ENCODE assay signal across 35 cellular contexts in genomic region chrX:40247382-40247781, GRCh38.
A peak's percentile ranks its signal among the peaks of the same experiment; 100 is the strongest.
DNase-seq lines count a peak whose midpoint lies in the region; ATAC-seq, FAIRE-seq and TF ChIP-seq lines count a peak whose summit lies in the region.
"Had no signal": no experiment of that assay in that cellular context is flagged by ENCODE, and none has a peak within 500 bp of the region (broad histone marks: within the 10 kb centered on the region; RNA-seq: fewer than 3 reads in every experiment).

No MANE protein-coding gene starts in this region.

- H3K9ac ChIP-seq in astrocyte (ENCODE audit: low read length) (no peak overlapping the region), K562 (ENCODE audit: insufficient read depth in 1 of 2, low read depth in 2 of 2, low read length in 2 of 2) (no peak overlapping the region), H1 (replicated peaks in 1 of 4; ENCODE audit: extremely low read depth in 1 of 4, low read depth in 3 of 4, low read length in 3 of 4) (no peak overlapping the region), kidney (ENCODE audit: low read length in 2 of 2) (no peak overlapping the region)
- H3K9ac ChIP-seq: BLaER1; BLaER1 treated with 17β-estradiol and CSF1 and Interleukin-3, amounts not matched to agents 10 nM and 100 nM had no signal

- H3K4me3 Mint-ChIP-seq in astrocyte (ENCODE audit: unreplicated experiment): no peak overlapping the region
- H3K4me3 Mint-ChIP-seq: B cell; CD14-positive monocyte; CD4-positive, alpha-beta memory T cell; CD4-positive, alpha-beta T cell; CD4-positive, CD25-positive, alpha-beta regulatory T cell; CD8-positive, alpha-beta memory T cell; CD8-positive, alpha-beta T cell had no signal

- H3K27ac Mint-ChIP-seq in astrocyte (ENCODE audit: unreplicated experiment): no peak overlapping the region
- H3K27ac Mint-ChIP-seq: B cell; CD4-positive, alpha-beta memory T cell; CD4-positive, alpha-beta T cell; CD8-positive, alpha-beta T cell had no signal

- no peaks in the 10 kb centered on the region for H3K79me1 ChIP-seq in H1 (ENCODE audit: low read depth, low read length)

- in situ Hi-C loops in K562 (cut with MboI): no loop called here

- TF ChIP-seq RAD21 in K562 (CRISPR knock-in tag; conservative IDR thresholded peaks at IDR 0.05 in 1 of 2, IDR thresholded peaks at IDR 0.05 in 1 of 2): no peak
- no peak for TF ChIP-seq RAD21 in H1 (IDR thresholded peaks at IDR 0.05 in 1 of 2, conservative IDR thresholded peaks at IDR 0.05 in 1 of 2; ENCODE audit: low read depth in 2 of 2, low read length in 2 of 2)

- no peak overlapping the region for H2BK5ac ChIP-seq in H1 (ENCODE audit: low read depth, low read length)

- H3K79me2 ChIP-seq in astrocyte (ENCODE audit: insufficient read depth, low read length) (no peaks in the 10 kb centered on the region), K562 (ENCODE audit: control insufficient read depth, insufficient read depth, low read length) (no peaks in the 10 kb centered on the region), H1 (ENCODE audit: control insufficient read depth in 1 of 2, insufficient read depth in 2 of 2, low read length in 2 of 2) (no peaks in the 10 kb centered on the region)

- CTCF ChIA-PET in K562 (lab: Yijun Ruan, JAX; ENCODE audit: low intra/inter-chr PET ratio) (no interaction called here), H1 (lab: Charles Lee; ENCODE audit: partially characterized antibody) (interaction anchor here (0.6 to 1.7 kb wide), 2 partner anchors 16 to 354 kb away, joined by 3 to 5 read pairs; no protein-coding TSS in a partner anchor)

- H2AFZ ChIP-seq in astrocyte (ENCODE audit: low read depth, low read length): no peak overlapping the region
- H2AFZ ChIP-seq in K562 (ENCODE audit: low read depth, low read length): no peak overlapping the region
- H2AFZ ChIP-seq in H1 (ENCODE audit: low read length): no peak overlapping the region

- peaks cover 11% of the 10 kb centered on the region for H3K4me1 ChIP-seq in astrocyte (ENCODE audit: insufficient read depth, low read length)
- H3K4me1 ChIP-seq in K562 (replicated peaks in 1 of 2; ENCODE audit: control insufficient read depth in 2 of 2, insufficient read depth in 2 of 2, low read length in 2 of 2): peaks cover 3 to 29% of the 10 kb centered on the region in 2 experiments; a peak in 4 of 5 replicates
- H3K4me1 ChIP-seq in H1 (replicated peaks in 1 of 4; ENCODE audit: control insufficient read depth in 3 of 4, insufficient read depth in 4 of 4, low read length in 3 of 4): peaks cover 0 to 8% (median 3%) of the 10 kb centered on the region in 4 experiments; a peak in 3 of 7 replicates
- no peaks in the 10 kb centered on the region for H3K4me1 ChIP-seq in kidney (ENCODE audit: control insufficient read depth in 1 of 2, insufficient read depth in 1 of 2, low read depth in 1 of 2, low read length in 2 of 2)
- H3K4me1 ChIP-seq: A549, Caco-2 had no signal

- H4K20me1 ChIP-seq in astrocyte (ENCODE audit: insufficient read depth, low read length) (no peaks in the 10 kb centered on the region), K562 (replicated peaks; ENCODE audit: control insufficient read depth, insufficient read depth, low read length) (no peaks in the 10 kb centered on the region), H1 (replicated peaks in 1 of 2; ENCODE audit: control insufficient read depth in 1 of 2, insufficient read depth in 2 of 2, low read length in 2 of 2) (no peaks in the 10 kb centered on the region)
- H4K20me1 ChIP-seq: BLaER1; BLaER1 treated with 17β-estradiol and CSF1 and Interleukin-3, amounts not matched to agents 10 nM and 100 nM had no signal

- H3K4me3 ChIP-seq in astrocyte (ENCODE audit: insufficient read depth, low read depth, low read length) (no peak overlapping the region), K562 (no peak overlapping the region), H1 (ENCODE audit: extremely low read depth in 1 of 4, insufficient read depth in 2 of 4, low read depth in 3 of 4, low read length in 4 of 4) (no peak overlapping the region), kidney (ENCODE audit: low read length in 2 of 2) (no peak overlapping the region)
- H3K4me3 ChIP-seq: A549; BLaER1; BLaER1 treated with 17β-estradiol and CSF1 and Interleukin-3, amounts not matched to agents 10 nM and 100 nM had no signal

- intact Hi-C loops in K562 (cut with micrococcal nuclease): loop anchor here (5.0 kb wide), 1 partner anchor 140 kb away; no protein-coding TSS in a partner anchor
- intact Hi-C loops in kidney (cut with DNase I): no loop called here

- DNase-seq in astrocyte (ENCODE audit: low read depth) (no peak), K562 (ENCODE audit: extremely low read depth in 1 of 4, low spot score in 3 of 4) (no peak), H1 (ENCODE audit: low read depth in 1 of 2, low spot score in 2 of 2) (no peak), GM19240 (ENCODE audit: insufficient read length, low spot score) (no peak), DMS53 treated with DMSO at 0.1 percent for 48 hours (lab: John Stamatoyannopoulos, UW; ENCODE audit: unreplicated experiment) (no peak), kidney (no peak)
- DNase-seq: 8988T; ACHN; AML-193; C1 segment of cervical spinal cord; Caco-2; Calu3; CD4-positive, alpha-beta memory T cell; CD4-positive, alpha-beta T cell; CD4-positive, CD25-positive, alpha-beta regulatory T cell; CD8-positive, alpha-beta memory T cell; CD8-positive, alpha-beta T cell; COR-L47; DMS 273 treated with DMSO at 0.1 percent for 48 hours; DMS153; DMS53; DMS79; DMS79 treated with DMSO at 0.1 percent for 48 hours; DND-41; EL had no signal

- H2AK5ac ChIP-seq in H1 (ENCODE audit: low read depth, low read length): no peak overlapping the region

- POLR2A ChIA-PET in K562 (lab: Yijun Ruan, JAX) (interaction anchor here (0.8 kb wide), 1 partner anchor 14 kb away, joined by 3 read pairs; no protein-coding TSS in a partner anchor), H1 (lab: Charles Lee; ENCODE audit: partially characterized antibody) (interaction anchor here (1.4 kb wide), 1 partner anchor 10 kb away, joined by 3 read pairs; no protein-coding TSS in a partner anchor)

- no peaks in the 10 kb centered on the region for H3K9me3 Mint-ChIP-seq in astrocyte (ENCODE audit: unreplicated experiment)
- H3K9me3 Mint-ChIP-seq: CD4-positive, alpha-beta T cell; CD8-positive, alpha-beta memory T cell; CD8-positive, alpha-beta T cell had no signal

- H4K5ac ChIP-seq in H1 (ENCODE audit: insufficient read length, low read depth, low read length): no peak overlapping the region

- no peak overlapping the region for H2BK15ac ChIP-seq in H1 (ENCODE audit: low read length)

- H4K8ac ChIP-seq in H1 (ENCODE audit: extremely low read depth, insufficient read depth, low read length): no peak overlapping the region

- no peak overlapping the region for H2BK12ac ChIP-seq in H1 (ENCODE audit: low read depth, low read length)

- H3K27ac ChIP-seq in astrocyte (ENCODE audit: low read depth, low read length) (no peak overlapping the region), K562 (ENCODE audit: extremely low read depth, low read depth, low read length) (no peak overlapping the region), H1 (ENCODE audit: low read depth, low read length) (no peak overlapping the region), kidney (ENCODE audit: low read depth in 2 of 2, low read length in 2 of 2) (no peak overlapping the region)
- H3K27ac ChIP-seq: 22Rv1; A549; BLaER1; BLaER1 treated with 17β-estradiol and CSF1 and Interleukin-3, amounts not matched to agents 10 nM and 100 nM; C4-2B had no signal

- H3K4me2 ChIP-seq in astrocyte (ENCODE audit: low read length): no peak overlapping the region
- H3K4me2 ChIP-seq in K562 (ENCODE audit: insufficient read depth, low read length): no peak overlapping the region
- H3K4me2 ChIP-seq in H1 (ENCODE audit: insufficient read depth in 1 of 2, low read depth in 2 of 2, low read length in 2 of 2): no peak overlapping the region
- H3K4me2 ChIP-seq: A549; BLaER1; BLaER1 treated with 17β-estradiol and CSF1 and Interleukin-3, amounts not matched to agents 10 nM and 100 nM had no signal

- no peak overlapping the region for H3K56ac ChIP-seq in H1 (replicated peaks; ENCODE audit: insufficient read length, low read depth, low read length)

- no peak overlapping the region for H3K23ac ChIP-seq in H1 (ENCODE audit: insufficient read length)

- TF ChIP-seq POLR2A in K562 (conservative IDR thresholded peaks at IDR 0.05): no peak
- TF ChIP-seq POLR2A in H1 (IDR thresholded peaks at IDR 0.05; ENCODE audit: control extremely low read depth in 1 of 2, low read depth in 2 of 2, low read length in 2 of 2): no peak

- WGBS in K562 (ENCODE audit: insufficient coverage, low coverage, missing lambda C conversion rate): 60% methylated on average over 1 of the region's 1 CpG
- 88% methylated on average over 1 of the region's 1 CpG; no CpG with 5 or more reads in 1 of the 2 experiments for WGBS in H1 (ENCODE audit: extremely low coverage in 1 of 2, insufficient coverage in 1 of 2, insufficient read length in 1 of 2, insufficient replicate concordance in 2 of 2, low coverage in 1 of 2, low lambda C conversion rate in 2 of 2, missing lambda C conversion rate in 1 of 2), 2 experiments

- no peak overlapping the region for H3K18ac ChIP-seq in H1 (ENCODE audit: extremely low read depth, low read length)

- H3K36me3 Mint-ChIP-seq in astrocyte (ENCODE audit: low read depth, unreplicated experiment): no peaks in the 10 kb centered on the region
- H3K36me3 Mint-ChIP-seq: CD14-positive monocyte; CD4-positive, alpha-beta memory T cell; CD4-positive, CD25-positive, alpha-beta regulatory T cell; CD8-positive, alpha-beta memory T cell; CD8-positive, alpha-beta T cell had no signal

- H4K91ac ChIP-seq in H1 (replicated peaks; ENCODE audit: insufficient read length, low read length): no peak overlapping the region

- H3K9me1 ChIP-seq in K562 (ENCODE audit: control insufficient read depth, insufficient read depth, low read length): no peaks in the 10 kb centered on the region

- no TSS peak for BruUV-seq in K562 (replicated peaks; lab: Mats Ljungman, UMichigan)

- no peak for TF ChIP-seq CTCF in astrocyte (IDR thresholded peaks at IDR 0.05; ENCODE audit: insufficient read depth, low read depth, low read length)
- TF ChIP-seq CTCF in K562 (IDR thresholded peaks at IDR 0.05 in 2 of 3, conservative IDR thresholded peaks at IDR 0.05 in 1 of 3; ENCODE audit: insufficient read depth in 2 of 3, low read depth in 1 of 3, low read length in 3 of 3): no peak
- TF ChIP-seq CTCF in H1 (IDR thresholded peaks at IDR 0.05; ENCODE audit: control extremely low read depth in 1 of 3, insufficient read depth in 1 of 3, low read depth in 1 of 3, low read length in 3 of 3): no peak
- no peak for TF ChIP-seq CTCF in kidney (IDR thresholded peaks at IDR 0.05; ENCODE audit: borderline replicate concordance, extremely low read depth, insufficient read depth)

- H3K27me3 ChIP-seq in astrocyte (ENCODE audit: insufficient read depth, low read length): no peaks in the 10 kb centered on the region
- no peaks in the 10 kb centered on the region for H3K27me3 ChIP-seq in K562 (ENCODE audit: control insufficient read depth in 2 of 2, insufficient read depth in 2 of 2, low read length in 2 of 2)
- no peaks in the 10 kb centered on the region for H3K27me3 ChIP-seq in H1 (replicated peaks in 1 of 4; ENCODE audit: control insufficient read depth in 3 of 4, extremely low read depth in 1 of 4, insufficient read depth in 3 of 4, low read length in 3 of 4)
- H3K27me3 ChIP-seq: BE2C; BLaER1; BLaER1 treated with 17β-estradiol and CSF1 and Interleukin-3, amounts not matched to agents 10 nM and 100 nM had no signal

- no peak overlapping the region for H2BK120ac ChIP-seq in H1 (replicated peaks; ENCODE audit: low read depth, low read length)

- H3K9me3 ChIP-seq in astrocyte (ENCODE audit: insufficient read depth, low read depth, low read length) (no peaks in the 10 kb centered on the region), K562 (replicated peaks; ENCODE audit: control insufficient read depth, insufficient read depth, low read depth, low read length) (no peaks in the 10 kb centered on the region), H1 (ENCODE audit: insufficient read depth in 2 of 2, low read depth in 1 of 2, low read length in 1 of 2) (no peaks in the 10 kb centered on the region), kidney (ENCODE audit: control insufficient read depth in 1 of 2, low read length in 2 of 2) (no peaks in the 10 kb centered on the region)
- H3K9me3 ChIP-seq: A549; BE2C; BLaER1; BLaER1 treated with 17β-estradiol and CSF1 and Interleukin-3, amounts not matched to agents 10 nM and 100 nM; Caco-2 had no signal

- no peaks in the 10 kb centered on the region for H3K23me2 ChIP-seq in H1 (ENCODE audit: low read depth, low read length)

- ATAC-seq in K562: no peak
- ATAC-seq: A549; CD8-positive, alpha-beta T cell had no signal

- peaks cover 14% of the 10 kb centered on the region for H3K27me3 Mint-ChIP-seq in astrocyte (ENCODE audit: low read depth, unreplicated experiment)
- H3K27me3 Mint-ChIP-seq: CD4-positive, alpha-beta T cell had no signal

- H3K36me3 ChIP-seq in astrocyte (ENCODE audit: insufficient read depth, low read length): no peaks in the 10 kb centered on the region
- no peaks in the 10 kb centered on the region for H3K36me3 ChIP-seq in K562 (ENCODE audit: control insufficient read depth, insufficient read depth, low read length)
- no peaks in the 10 kb centered on the region for H3K36me3 ChIP-seq in H1 (ENCODE audit: control insufficient read depth in 2 of 4, insufficient read depth in 4 of 4, low read length in 3 of 4)
- no peaks in the 10 kb centered on the region for H3K36me3 ChIP-seq in kidney (ENCODE audit: control insufficient read depth in 1 of 2, insufficient read depth in 2 of 2, low read length in 2 of 2)
- H3K36me3 ChIP-seq: BE2C; BLaER1; BLaER1 treated with 17β-estradiol and CSF1 and Interleukin-3, amounts not matched to agents 10 nM and 100 nM had no signal

- no peak overlapping the region for H3K4ac ChIP-seq in H1 (replicated peaks; ENCODE audit: insufficient read length, low read depth, low read length)

- FAIRE-seq in astrocyte (lab: Jason Lieb, UNC) (peak; percentile 67), K562 (lab: Jason Lieb, UNC) (no peak), H1 (lab: Jason Lieb, UNC) (no peak), kidney (lab: Jason Lieb, UNC) (no peak)
- FAIRE-seq: A204.1, A549, D721Med had no signal

- no peak for TF ChIP-seq EP300 in K562 (IDR thresholded peaks at IDR 0.05; ENCODE audit: low read length)
- TF ChIP-seq EP300 in H1 (IDR thresholded peaks at IDR 0.05; ENCODE audit: borderline replicate concordance in 1 of 2, low read depth in 2 of 2, low read length in 2 of 2): no peak

- no peak overlapping the region for H2BK20ac ChIP-seq in H1 (ENCODE audit: low read length)

- H3K4me1 Mint-ChIP-seq in astrocyte (ENCODE audit: low read depth, unreplicated experiment): peaks cover 4% of the 10 kb centered on the region

- H3K14ac ChIP-seq in H1 (ENCODE audit: insufficient read length): no peak overlapping the region
